Comparison of ENCODE assay signal across 1 cellular context in genomic region chr14:34059037-34059924, GRCh38.
TF ChIP-seq lines count a peak whose summit lies in the region.

No MANE protein-coding gene starts in this region.

TF ChIP-seq in HepG2, 621 proteins besides CTCF, POLR2A, EP300 and RAD21 (continued from another document):
- TF ChIP-seq, protein P1, sequence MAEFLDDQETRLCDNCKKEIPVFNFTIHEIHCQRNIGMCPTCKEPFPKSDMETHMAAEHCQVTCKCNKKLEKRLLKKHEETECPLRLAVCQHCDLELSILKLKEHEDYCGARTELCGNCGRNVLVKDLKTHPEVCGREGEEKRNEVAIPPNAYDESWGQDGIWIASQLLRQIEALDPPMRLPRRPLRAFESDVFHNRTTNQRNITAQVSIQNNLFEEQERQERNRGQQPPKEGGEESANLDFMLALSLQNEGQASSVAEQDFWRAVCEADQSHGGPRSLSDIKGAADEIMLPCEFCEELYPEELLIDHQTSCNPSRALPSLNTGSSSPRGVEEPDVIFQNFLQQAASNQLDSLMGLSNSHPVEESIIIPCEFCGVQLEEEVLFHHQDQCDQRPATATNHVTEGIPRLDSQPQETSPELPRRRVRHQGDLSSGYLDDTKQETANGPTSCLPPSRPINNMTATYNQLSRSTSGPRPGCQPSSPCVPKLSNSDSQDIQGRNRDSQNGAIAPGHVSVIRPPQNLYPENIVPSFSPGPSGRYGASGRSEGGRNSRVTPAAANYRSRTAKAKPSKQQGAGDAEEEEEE (CRISPR knock-in tag; IDR thresholded peaks at IDR 0.05; ENCODE audit: borderline replicate concordance): no peak
- TF ChIP-seq GTF3A (CRISPR knock-in tag; conservative IDR thresholded peaks at IDR 0.05): no peak
- no peak for TF ChIP-seq PCBP2 (optimal IDR thresholded peaks at IDR 0.05; ENCODE audit: low read depth, low read length, poor library complexity, severe bottlenecking)
- TF ChIP-seq WIZ (CRISPR knock-in tag; IDR thresholded peaks at IDR 0.05): no peak
